ENCODE assay signal across 10 cellular contexts in genomic region chr15:24848050-24848449, GRCh38.
A peak's percentile ranks its signal among the peaks of the same experiment; 100 is the strongest.
DNase-seq lines count a peak whose midpoint lies in the region; ATAC-seq, FAIRE-seq and TF ChIP-seq lines count a peak whose summit lies in the region.
"Had no signal": no experiment of that assay in that cellular context is flagged by ENCODE, and none has a peak within 500 bp of the region (broad histone marks: within the 10 kb centered on the region; RNA-seq: fewer than 3 reads in every experiment).

No MANE protein-coding gene starts in this region.

- no peaks in the 10 kb centered on the region for H3K27me3 ChIP-seq in brain microvascular endothelial cell (replicated peaks)
- H3K27me3 ChIP-seq in testis = no peaks in the 10 kb centered on the region
- H3K27me3 ChIP-seq in MG63 = no peaks in the 10 kb centered on the region

- H3K27me3 Mint-ChIP-seq in activated T-cell treated with anti-CD3 and anti-CD28 coated beads, Interleukin-2, amount 50 U/mL, for 4 hours (ENCODE audit: low read depth) = no peaks in the 10 kb centered on the region

- H3K9me3 ChIP-seq in kidney (ENCODE audit: control insufficient read depth in 1 of 2, low read length in 2 of 2) (no peaks in the 10 kb centered on the region), testis (no peaks in the 10 kb centered on the region), MG63 (no peaks in the 10 kb centered on the region)

- 23 to 24% methylated on average over 19 to 38 of the region's 39 CpGs for WGBS in testis, 2 donors

- H3K4me1 ChIP-seq in kidney (ENCODE audit: control insufficient read depth in 1 of 2, insufficient read depth in 1 of 2, low read depth in 1 of 2, low read length in 2 of 2) = no peaks in the 10 kb centered on the region
- peaks cover 4% of the 10 kb centered on the region for H3K4me1 ChIP-seq in testis

- in situ Hi-C loops in brain microvascular endothelial cell (cut with HindIII; ENCODE audit: low pct_ligation_motif_present, low sequenced_read_pairs) = no loop called here

- no peak for TF ChIP-seq POLR2A in testis (IDR thresholded peaks at IDR 0.05)

- DNase-seq in activated T-cell treated with anti-CD3 and anti-CD28 coated beads, Interleukin-2, amount 50 U/mL, for 4 hours = no peak
- no peak for DNase-seq in activated T-cell treated with anti-CD3 and anti-CD28 coated beads, Interleukin-2, amount 50 U/mL, for 48 hours
- DNase-seq in brain microvascular endothelial cell (peak; percentile 12), kidney (no peak), testis (peak; percentile 82), MG63 (no peak)
- no peak for DNase-seq in stimulated activated CD4-positive, alpha-beta T cell treated with anti-CD3 and anti-CD28 coated beads, Interleukin-4, amount 100 ng/mL, for 4 hours
- DNase-seq: DMS79 had no signal

- intact Hi-C loops in kidney (cut with DNase I) (no loop called here), testis (cut with DNase I; ENCODE audit: low total_unique reads) (no loop called here)

- ATAC-seq in activated T-cell treated with anti-CD3 and anti-CD28 coated beads, Interleukin-2, amount 50 U/mL, for 4 hours = no peak
- ATAC-seq in HG02884 (IDR thresholded peaks at IDR 0.05; ENCODE audit: unreplicated experiment) = no peak

- no peak overlapping the region for H3K27ac ChIP-seq in brain microvascular endothelial cell
- H3K27ac ChIP-seq in kidney (ENCODE audit: low read depth in 2 of 2, low read length in 2 of 2) = no peak overlapping the region
- H3K27ac ChIP-seq in testis = no peak overlapping the region

- H3K4me3 Mint-ChIP-seq in activated T-cell treated with anti-CD3 and anti-CD28 coated beads, Interleukin-2, amount 50 U/mL, for 4 hours = peak overlapping the region; percentile 46
- H3K4me3 Mint-ChIP-seq: memory B cell had no signal

- peaks cover 14% of the 10 kb centered on the region for H3K9me3 Mint-ChIP-seq in activated T-cell treated with anti-CD3 and anti-CD28 coated beads, Interleukin-2, amount 50 U/mL, for 4 hours

- H3K36me3 Mint-ChIP-seq in activated T-cell treated with anti-CD3 and anti-CD28 coated beads, Interleukin-2, amount 50 U/mL, for 4 hours (ENCODE audit: insufficient read depth) = no peaks in the 10 kb centered on the region

- H3K36me3 ChIP-seq in brain microvascular endothelial cell (replicated peaks) (no peaks in the 10 kb centered on the region), kidney (ENCODE audit: control insufficient read depth in 1 of 2, insufficient read depth in 2 of 2, low read length in 2 of 2) (no peaks in the 10 kb centered on the region), testis (ENCODE audit: low read depth, missing control alignments) (no peaks in the 10 kb centered on the region), MG63 (no peaks in the 10 kb centered on the region)

- peak overlapping the region; percentile 30 for H3K4me3 ChIP-seq in brain microvascular endothelial cell (ENCODE audit: low read depth, low read length)
- H3K4me3 ChIP-seq in kidney (ENCODE audit: low read length in 2 of 2) = peak overlapping the region; percentile 29 to 53
- H3K4me3 ChIP-seq in testis = peak overlapping the region; percentile 29 to 54
- no peak overlapping the region for H3K4me3 ChIP-seq in MG63

- H3K9ac ChIP-seq in kidney (ENCODE audit: low read length in 2 of 2) = no peak overlapping the region

- FAIRE-seq in kidney (lab: Jason Lieb, UNC) = no peak

- no peaks in the 10 kb centered on the region for H3K4me1 Mint-ChIP-seq in activated T-cell treated with anti-CD3 and anti-CD28 coated beads, Interleukin-2, amount 50 U/mL, for 4 hours (ENCODE audit: low read depth)
- H3K4me1 Mint-ChIP-seq: memory B cell had no signal

- TF ChIP-seq CTCF in brain microvascular endothelial cell (IDR thresholded peaks at IDR 0.05; ENCODE audit: low read depth, low read length, missing control alignments) = no peak
- no peak for TF ChIP-seq CTCF in kidney (IDR thresholded peaks at IDR 0.05; ENCODE audit: borderline replicate concordance, extremely low read depth, insufficient read depth)
- TF ChIP-seq CTCF in testis (IDR thresholded peaks at IDR 0.05) = no peak

Comparison
In these comparisons a context has a peak if more than half of its experiments do, and no peak if none do; other contexts are left out.
1. DNase-seq: peak in brain microvascular endothelial cell (single experiment) and testis (single experiment); none in activated T-cell treated with anti-CD3 and anti-CD28 coated beads, Interleukin-2, amount 50 U/mL, for 4 hours (single experiment), activated T-cell treated with anti-CD3 and anti-CD28 coated beads, Interleukin-2, amount 50 U/mL, for 48 hours (0 of 2), kidney (single experiment), MG63 (single experiment) and stimulated activated CD4-positive, alpha-beta T cell treated with anti-CD3 and anti-CD28 coated beads, Interleukin-4, amount 100 ng/mL, for 4 hours (0 of 2).